Comparison of ENCODE assay signal across 8 cellular contexts in the genomic region with DNA sequence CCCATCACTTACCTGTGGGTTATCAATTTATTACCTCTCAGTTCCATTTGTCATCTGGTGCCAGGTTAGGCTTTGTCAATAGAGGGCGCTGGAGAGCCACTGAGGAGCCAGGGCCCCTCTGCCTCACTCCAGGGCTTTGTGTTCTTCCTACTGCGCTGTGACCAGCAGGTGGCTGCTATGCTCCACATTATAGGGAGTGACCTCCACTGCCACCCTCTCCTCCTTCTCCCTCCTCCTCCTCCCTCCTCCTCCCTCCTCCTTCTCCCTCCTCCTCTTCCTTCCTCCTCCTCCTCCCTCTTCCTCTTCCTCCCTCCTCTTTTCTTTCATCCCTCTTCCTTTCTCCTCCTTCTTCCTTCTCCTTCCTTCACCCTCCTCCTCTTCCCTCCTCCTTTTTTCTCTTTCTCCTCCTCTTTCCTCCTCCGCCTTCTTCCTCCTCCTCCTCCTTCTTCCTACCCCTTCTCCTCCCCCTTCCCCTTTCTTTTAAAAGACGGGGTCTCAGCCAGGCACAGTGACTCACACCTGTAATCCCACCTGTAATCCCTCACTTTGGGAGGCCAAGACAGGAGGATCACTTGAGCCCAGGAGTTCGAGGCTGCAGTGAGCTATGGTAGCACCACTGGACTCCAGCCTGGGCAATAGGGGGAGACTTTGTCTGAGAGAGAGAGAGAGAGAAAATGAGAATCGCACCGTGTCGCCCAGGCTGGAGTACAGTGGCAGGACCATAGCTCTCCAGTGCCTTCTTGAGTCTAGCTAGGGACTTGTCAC. TPM values are rescaled to one million over a fixed set of nuclear protein-coding genes. Genes with fewer than 3 reads are reported as not detected.
A peak's percentile ranks its signal among the peaks of the same experiment; 100 is the strongest.
DNase-seq lines count a peak whose midpoint lies in the region; ATAC-seq and TF ChIP-seq lines count a peak whose summit lies in the region.

No MANE protein-coding gene starts in this region.

- ATAC-seq in HG03439 (IDR thresholded peaks at IDR 0.05; ENCODE audit: unreplicated experiment): peak; percentile 66

- H3K9ac ChIP-seq in liver (ENCODE audit: low read depth in 1 of 2, low read length in 2 of 2): no peak overlapping the region

- peak; percentile 99 for TF ChIP-seq CTCF in liver (IDR thresholded peaks at IDR 0.05; ENCODE audit: low read depth, low read length, missing input control)

- no peak overlapping the region for H3K4me3 ChIP-seq in liver (ENCODE audit: low read depth in 1 of 3, low read length in 3 of 3)

- 49% methylated on average over 8 of the region's 8 CpGs for WGBS in liver

- H3K4me1 ChIP-seq in liver (ENCODE audit: control insufficient read depth in 4 of 4, insufficient read depth in 4 of 4, low read length in 3 of 4): no peaks in the 10 kb centered on the region

- no peaks in the 10 kb centered on the region for H3K36me3 ChIP-seq in liver (ENCODE audit: control insufficient read depth in 4 of 4, insufficient read depth in 3 of 4, low read depth in 1 of 4, low read length in 3 of 4)

- DNase-seq in AML-193 (lab: John Stamatoyannopoulos, UW): peak; percentile 79 to 89
- DNase-seq in GM19238 (ENCODE audit: insufficient read length, low spot score): peak; percentile 77
- peak; percentile 80 for DNase-seq in NCI-H510A treated with DMSO at 0.1 percent for 48 hours (lab: John Stamatoyannopoulos, UW)
- peak; percentile 85 for DNase-seq in activated CD4-positive, alpha-beta T cell treated with anti-CD3 and anti-CD28 coated beads for 1 hour
- DNase-seq in cerebellum (ENCODE audit: low spot score): peak; percentile 88
- DNase-seq in stimulated activated CD4-positive, alpha-beta T cell treated with anti-CD3 and anti-CD28 coated beads, TNF-alpha, amount 100 ng/mL, for 48 hours (ENCODE audit: low read depth in 3 of 3): peak; percentile 85 to 90 (median 87)

- H3K27me3 ChIP-seq in liver (ENCODE audit: control insufficient read depth in 4 of 4, insufficient read depth in 4 of 4, low read length in 3 of 4): no peaks in the 10 kb centered on the region

- peak; percentile 97 to 99 for TF ChIP-seq RAD21 in liver (IDR thresholded peaks at IDR 0.05)

- no peaks in the 10 kb centered on the region for H3K9me3 ChIP-seq in liver (ENCODE audit: control insufficient read depth in 4 of 4, low read length in 3 of 4)

- H3K27ac ChIP-seq in liver (ENCODE audit: low read depth in 1 of 2, low read length in 2 of 2): no peak overlapping the region

TF ChIP-seq in liver, 16 proteins besides CTCF, POLR2A, EP300 and RAD21:
- TF ChIP-seq GABPA (IDR thresholded peaks at IDR 0.05 in 1 of 2, conservative IDR thresholded peaks at IDR 0.05 in 1 of 2): no peak
- peak; percentile 33 for TF ChIP-seq NR2F2 (IDR thresholded peaks at IDR 0.05)
- TF ChIP-seq, protein P1, sequence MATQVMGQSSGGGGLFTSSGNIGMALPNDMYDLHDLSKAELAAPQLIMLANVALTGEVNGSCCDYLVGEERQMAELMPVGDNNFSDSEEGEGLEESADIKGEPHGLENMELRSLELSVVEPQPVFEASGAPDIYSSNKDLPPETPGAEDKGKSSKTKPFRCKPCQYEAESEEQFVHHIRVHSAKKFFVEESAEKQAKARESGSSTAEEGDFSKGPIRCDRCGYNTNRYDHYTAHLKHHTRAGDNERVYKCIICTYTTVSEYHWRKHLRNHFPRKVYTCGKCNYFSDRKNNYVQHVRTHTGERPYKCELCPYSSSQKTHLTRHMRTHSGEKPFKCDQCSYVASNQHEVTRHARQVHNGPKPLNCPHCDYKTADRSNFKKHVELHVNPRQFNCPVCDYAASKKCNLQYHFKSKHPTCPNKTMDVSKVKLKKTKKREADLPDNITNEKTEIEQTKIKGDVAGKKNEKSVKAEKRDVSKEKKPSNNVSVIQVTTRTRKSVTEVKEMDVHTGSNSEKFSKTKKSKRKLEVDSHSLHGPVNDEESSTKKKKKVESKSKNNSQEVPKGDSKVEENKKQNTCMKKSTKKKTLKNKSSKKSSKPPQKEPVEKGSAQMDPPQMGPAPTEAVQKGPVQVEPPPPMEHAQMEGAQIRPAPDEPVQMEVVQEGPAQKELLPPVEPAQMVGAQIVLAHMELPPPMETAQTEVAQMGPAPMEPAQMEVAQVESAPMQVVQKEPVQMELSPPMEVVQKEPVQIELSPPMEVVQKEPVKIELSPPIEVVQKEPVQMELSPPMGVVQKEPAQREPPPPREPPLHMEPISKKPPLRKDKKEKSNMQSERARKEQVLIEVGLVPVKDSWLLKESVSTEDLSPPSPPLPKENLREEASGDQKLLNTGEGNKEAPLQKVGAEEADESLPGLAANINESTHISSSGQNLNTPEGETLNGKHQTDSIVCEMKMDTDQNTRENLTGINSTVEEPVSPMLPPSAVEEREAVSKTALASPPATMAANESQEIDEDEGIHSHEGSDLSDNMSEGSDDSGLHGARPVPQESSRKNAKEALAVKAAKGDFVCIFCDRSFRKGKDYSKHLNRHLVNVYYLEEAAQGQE (IDR thresholded peaks at IDR 0.05): peak; percentile 21
- no peak for TF ChIP-seq TAF1 (conservative IDR thresholded peaks at IDR 0.05)
- TF ChIP-seq, protein P2, sequence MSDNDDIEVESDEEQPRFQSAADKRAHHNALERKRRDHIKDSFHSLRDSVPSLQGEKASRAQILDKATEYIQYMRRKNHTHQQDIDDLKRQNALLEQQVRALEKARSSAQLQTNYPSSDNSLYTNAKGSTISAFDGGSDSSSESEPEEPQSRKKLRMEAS (IDR thresholded peaks at IDR 0.05): no peak
- no peak for TF ChIP-seq YY1 (IDR thresholded peaks at IDR 0.05)
- TF ChIP-seq, protein P3, sequence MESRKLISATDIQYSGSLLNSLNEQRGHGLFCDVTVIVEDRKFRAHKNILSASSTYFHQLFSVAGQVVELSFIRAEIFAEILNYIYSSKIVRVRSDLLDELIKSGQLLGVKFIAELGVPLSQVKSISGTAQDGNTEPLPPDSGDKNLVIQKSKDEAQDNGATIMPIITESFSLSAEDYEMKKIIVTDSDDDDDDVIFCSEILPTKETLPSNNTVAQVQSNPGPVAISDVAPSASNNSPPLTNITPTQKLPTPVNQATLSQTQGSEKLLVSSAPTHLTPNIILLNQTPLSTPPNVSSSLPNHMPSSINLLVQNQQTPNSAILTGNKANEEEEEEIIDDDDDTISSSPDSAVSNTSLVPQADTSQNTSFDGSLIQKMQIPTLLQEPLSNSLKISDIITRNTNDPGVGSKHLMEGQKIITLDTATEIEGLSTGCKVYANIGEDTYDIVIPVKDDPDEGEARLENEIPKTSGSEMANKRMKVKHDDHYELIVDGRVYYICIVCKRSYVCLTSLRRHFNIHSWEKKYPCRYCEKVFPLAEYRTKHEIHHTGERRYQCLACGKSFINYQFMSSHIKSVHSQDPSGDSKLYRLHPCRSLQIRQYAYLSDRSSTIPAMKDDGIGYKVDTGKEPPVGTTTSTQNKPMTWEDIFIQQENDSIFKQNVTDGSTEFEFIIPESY (IDR thresholded peaks at IDR 0.05): no peak
- TF ChIP-seq SP1 (IDR thresholded peaks at IDR 0.05): peak; percentile 26
- TF ChIP-seq FOXA2 (IDR thresholded peaks at IDR 0.05): peak; percentile 24
- TF ChIP-seq RXRA (IDR thresholded peaks at IDR 0.05): peak; percentile 34 to 45
TF ChIP-seq in liver: peak in this region for 5.

RNA-seq across cellular contexts. Expression of a gene that starts 10.3 kb away (rescaled TPM):
- total RNA-seq in cerebellum (not detected), liver (not detected)
- polyA plus RNA-seq in liver: under 1 TPM in 1 of 2 donors, not detected in 1; 0.47 TPM

RNA-seq across cellular contexts. Expression of a gene that starts 23.8 kb away (rescaled TPM):
- total RNA-seq in cerebellum (7.1 TPM), liver (10 to 100 TPM in 1 of 2 donors, 1 to 10 TPM in 1; 6.3 to 12.1 TPM)
- polyA plus RNA-seq in liver: 10 to 100 TPM in 1 of 2 donors, 1 to 10 TPM in 1; 3.7 to 10.3 TPM

RNA-seq across cellular contexts. Expression of a gene that starts 27.7 kb away (rescaled TPM):
- total RNA-seq in cerebellum (not detected), liver (under 1 TPM in 1 of 2 donors, not detected in 1; 0.56 TPM)
- under 1 TPM in 1 of 2 donors, not detected in 1; 0.10 TPM for polyA plus RNA-seq in liver

RNA-seq across cellular contexts. Expression of a gene that starts 45.9 kb away (rescaled TPM):
- total RNA-seq in cerebellum (112 TPM), liver (100 to 1,000 TPM; 139 to 191 TPM)
- 100 to 1,000 TPM; 451 to 518 TPM for polyA plus RNA-seq in liver

RNA-seq across cellular contexts. Expression of a gene that starts 48.2 kb away (rescaled TPM):
- total RNA-seq in cerebellum (1.3 TPM), liver (10 to 100 TPM in 1 of 2 donors, 1 to 10 TPM in 1; 7.0 to 11.2 TPM)
- polyA plus RNA-seq in liver: 10 to 100 TPM; 51.1 to 59.7 TPM
